ENCODE assay signal across 8 cellular contexts in the genomic region with DNA sequence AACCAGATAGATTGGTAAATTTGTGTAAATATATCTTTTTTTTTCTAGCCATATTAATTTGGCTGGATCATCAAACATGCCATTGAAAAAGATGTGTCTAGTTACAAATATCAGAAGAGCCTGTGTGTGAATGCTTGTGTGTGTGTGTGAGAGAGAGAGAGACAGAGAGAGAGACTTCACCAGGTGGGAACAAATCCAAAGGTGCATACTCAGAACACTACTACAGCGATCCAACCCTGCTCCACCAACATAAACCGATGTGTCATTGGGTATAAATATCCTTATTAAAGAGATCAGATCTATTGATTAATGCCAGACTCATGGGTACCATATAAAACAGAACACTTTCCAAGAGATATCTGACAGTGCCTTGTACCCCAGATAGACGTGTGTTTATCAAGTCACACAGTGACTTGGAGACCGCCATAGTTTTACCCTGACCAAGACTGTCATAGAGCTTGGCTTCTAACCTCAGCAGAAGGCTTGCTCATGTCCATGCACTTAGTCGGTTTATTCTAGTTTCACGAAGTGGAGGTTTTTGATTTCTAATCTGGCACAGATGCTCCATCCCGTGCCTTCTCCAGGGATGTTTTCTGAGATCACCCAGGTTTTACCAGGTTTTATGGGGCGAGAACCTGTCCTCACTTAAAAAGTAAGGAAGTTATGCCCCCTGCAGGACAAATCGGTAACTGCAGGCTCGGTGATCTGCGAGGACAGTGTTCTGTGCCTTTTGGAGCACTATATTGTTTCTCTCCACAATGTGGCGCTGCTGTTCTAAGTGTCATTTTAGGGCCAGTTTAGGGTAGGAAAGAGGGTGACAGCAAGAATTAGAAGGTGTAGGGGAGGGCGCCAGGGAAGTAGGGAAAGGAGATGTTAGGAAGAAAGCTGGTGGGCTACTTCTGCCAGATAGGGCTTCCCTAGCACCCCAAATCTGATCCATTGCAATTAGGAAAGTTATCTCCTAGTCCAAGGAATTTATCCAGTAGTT. TPM values are rescaled to one million over a fixed set of nuclear protein-coding genes. Genes with fewer than 3 reads are reported as not detected.
DNase-seq lines count a peak whose midpoint lies in the region; ATAC-seq and TF ChIP-seq lines count a peak whose summit lies in the region.

No MANE protein-coding gene starts in this region.

- peaks cover 2% of the 10 kb centered on the region for H3K27me3 Mint-ChIP-seq in activated naive CD8-positive, alpha-beta T cell treated with anti-CD3 and anti-CD28 coated beads, Interleukin-2, amount 50 U/mL, for 24 hours

- no peaks in the 10 kb centered on the region for H3K36me3 Mint-ChIP-seq in activated naive CD8-positive, alpha-beta T cell treated with anti-CD3 and anti-CD28 coated beads, Interleukin-2, amount 50 U/mL, for 24 hours (ENCODE audit: low read depth)

- no peaks in the 10 kb centered on the region for H3K9me3 ChIP-seq in heart left ventricle

- no peaks in the 10 kb centered on the region for H3K27me3 ChIP-seq in heart left ventricle

- intact Hi-C loops in heart left ventricle (cut with DNase I) = loop anchor here (1.0 to 10.0 kb wide), 11 partner anchors 74 to 444 kb away; partner anchors contain the start of gene SEC31B (in 6 of the 10)

- no peak overlapping the region for H3K4me3 Mint-ChIP-seq in activated naive CD8-positive, alpha-beta T cell treated with anti-CD3 and anti-CD28 coated beads, Interleukin-2, amount 50 U/mL, for 24 hours

- no peaks in the 10 kb centered on the region for H3K9me3 Mint-ChIP-seq in activated naive CD8-positive, alpha-beta T cell treated with anti-CD3 and anti-CD28 coated beads, Interleukin-2, amount 50 U/mL, for 24 hours

- no peak overlapping the region for H3K27ac ChIP-seq in heart left ventricle

- H3K27ac Mint-ChIP-seq in activated naive CD8-positive, alpha-beta T cell treated with anti-CD3 and anti-CD28 coated beads, Interleukin-2, amount 50 U/mL, for 24 hours = no peak overlapping the region

- peak; percentile 95 to 100 (median 99) for TF ChIP-seq CTCF in heart left ventricle (IDR thresholded peaks at IDR 0.05)

- DNase-seq in GDM1 (lab: John Stamatoyannopoulos, UW) = peak; percentile 83
- peak; percentile 96 for DNase-seq in NCI-H1694 (lab: John Stamatoyannopoulos, UW)
- peak; percentile 88 for DNase-seq in SW480 (ENCODE audit: low spot score)
- DNase-seq in activated naive CD8-positive, alpha-beta T cell treated with anti-CD3 and anti-CD28 coated beads, Interleukin-2, amount 50 U/mL, for 24 hours = peak; percentile 97
- DNase-seq in heart left ventricle = peak; percentile 83 to 89 (median 88)
- peak; percentile 67 for DNase-seq in pulmonary artery endothelial cell (ENCODE audit: low read depth, low spot score)

- WGBS in heart left ventricle, 4 donors = 21 to 24% (median 23%) methylated on average over 13 of the region's 13 CpGs

- ATAC-seq in HG02642 (IDR thresholded peaks at IDR 0.05; ENCODE audit: poor library complexity, unreplicated experiment) (peak; percentile 79), heart left ventricle (peak; percentile 58 to 92 (median 91)), HG03457 (IDR thresholded peaks at IDR 0.05; ENCODE audit: unreplicated experiment) (no peak)
- peak; percentile 97 for ATAC-seq in activated naive CD8-positive, alpha-beta T cell treated with anti-CD3 and anti-CD28 coated beads, Interleukin-2, amount 50 U/mL, for 24 hours

- H3K36me3 ChIP-seq in heart left ventricle = no peaks in the 10 kb centered on the region

- no peaks in the 10 kb centered on the region for H3K4me1 Mint-ChIP-seq in activated naive CD8-positive, alpha-beta T cell treated with anti-CD3 and anti-CD28 coated beads, Interleukin-2, amount 50 U/mL, for 24 hours

- H3K4me1 ChIP-seq in heart left ventricle = no peaks in the 10 kb centered on the region

- no peak for TF ChIP-seq POLR2A in heart left ventricle (IDR thresholded peaks at IDR 0.05)

- no peak overlapping the region for H3K4me3 ChIP-seq in heart left ventricle

RNA-seq across cellular contexts. Expression of gene WNT8B, which starts 29.3 kb away (rescaled TPM):
- total RNA-seq in heart left ventricle (not detected), pulmonary artery endothelial cell (not detected in 2 replicates)
- not detected for polyA plus RNA-seq in heart left ventricle
